In the genomic region with DNA sequence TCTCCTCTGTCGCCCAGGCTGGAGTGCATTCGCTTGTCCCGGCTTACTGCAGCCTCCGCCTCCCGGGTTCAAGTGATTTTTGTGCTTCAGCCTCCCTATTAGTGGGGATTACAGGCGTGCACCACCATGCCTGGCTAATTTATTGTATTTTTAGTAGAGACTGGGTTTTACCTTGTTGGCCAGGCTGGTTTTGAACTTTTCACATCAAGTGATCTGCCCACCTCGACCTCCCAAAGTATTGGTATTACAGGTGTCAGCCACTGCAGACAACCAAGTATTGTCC, we compare ENCODE assay signal across 8 cellular contexts. TPM values are rescaled to one million over a fixed set of nuclear protein-coding genes. Genes with fewer than 3 reads are reported as not detected.
DNase-seq lines count a peak whose midpoint lies in the region; ATAC-seq and TF ChIP-seq lines count a peak whose summit lies in the region.

No MANE protein-coding gene starts in this region.

- TF ChIP-seq POLR2A in suprapubic skin (IDR thresholded peaks at IDR 0.05) = no peak

- WGBS in suprapubic skin = 75% methylated on average over 7 of the region's 7 CpGs

- intact Hi-C loops in activated CD4-positive, alpha-beta T cell treated with anti-CD3 and anti-CD28 coated beads, Interleukin-2, amount 10 ng/mL, durations not matched to agents 24 days and 14 days (cut with micrococcal nuclease) = loop anchor here (2.0 to 5.0 kb wide), 2 partner anchors 101 to 459 kb away; a partner anchor contains a TSS
- intact Hi-C loops in left lung (cut with DNase I) = no loop called here

- peak overlapping the region; percentile 100 for H3K9ac ChIP-seq in adipocyte (ENCODE audit: low read length)

- H3K27ac ChIP-seq in left lung (peak overlapping the region; percentile 90 to 92), suprapubic skin (peak overlapping the region; percentile 96)

- peak overlapping the region; percentile 95 for H3K27ac Mint-ChIP-seq in activated CD4-positive, alpha-beta T cell treated with anti-CD3 and anti-CD28 coated beads, Interleukin-2, amount 10 ng/mL, durations not matched to agents 24 days and 14 days

- TF ChIP-seq EP300 in suprapubic skin (IDR thresholded peaks at IDR 0.05) = no peak

- no peaks in the 10 kb centered on the region for H3K27me3 Mint-ChIP-seq in activated CD4-positive, alpha-beta T cell treated with anti-CD3 and anti-CD28 coated beads, Interleukin-2, amount 10 ng/mL, durations not matched to agents 24 days and 14 days

- H3K9me3 Mint-ChIP-seq in activated CD4-positive, alpha-beta T cell treated with anti-CD3 and anti-CD28 coated beads, Interleukin-2, amount 10 ng/mL, durations not matched to agents 24 days and 14 days = no peaks in the 10 kb centered on the region

- H3K9me3 ChIP-seq in adipocyte (ENCODE audit: control insufficient read depth, low read length) (no peaks in the 10 kb centered on the region), left lung (no peaks in the 10 kb centered on the region), suprapubic skin (no peaks in the 10 kb centered on the region)

- no peaks in the 10 kb centered on the region for H3K27me3 ChIP-seq in adipocyte (replicated peaks; ENCODE audit: control insufficient read depth, insufficient read depth, low read length)
- H3K27me3 ChIP-seq in left lung = no peaks in the 10 kb centered on the region
- H3K27me3 ChIP-seq in suprapubic skin = no peaks in the 10 kb centered on the region

- peaks cover 25% of the 10 kb centered on the region for H3K4me1 ChIP-seq in adipocyte (ENCODE audit: control insufficient read depth, insufficient read depth, low read length)
- peaks cover 11 to 35% of the 10 kb centered on the region in 2 donors for H3K4me1 ChIP-seq in left lung
- peaks cover 31% of the 10 kb centered on the region for H3K4me1 ChIP-seq in suprapubic skin

- H3K36me3 Mint-ChIP-seq in activated CD4-positive, alpha-beta T cell treated with anti-CD3 and anti-CD28 coated beads, Interleukin-2, amount 10 ng/mL, durations not matched to agents 24 days and 14 days (ENCODE audit: low read depth) = peaks cover 59% of the 10 kb centered on the region

- peak overlapping the region; percentile 100 for H3K4me3 ChIP-seq in adipocyte (ENCODE audit: low read length)
- H3K4me3 ChIP-seq in left lung = peak overlapping the region; percentile 70 to 77
- peak overlapping the region; percentile 77 for H3K4me3 ChIP-seq in suprapubic skin

- H3K4me1 Mint-ChIP-seq in activated CD4-positive, alpha-beta T cell treated with anti-CD3 and anti-CD28 coated beads, Interleukin-2, amount 10 ng/mL, durations not matched to agents 24 days and 14 days = peaks cover 41% of the 10 kb centered on the region

- peaks cover 38% of the 10 kb centered on the region for H3K36me3 ChIP-seq in adipocyte (ENCODE audit: control insufficient read depth, insufficient read depth, low read length, severe bottlenecking)
- H3K36me3 ChIP-seq in left lung = peaks cover 0 to 49% of the 10 kb centered on the region in 2 donors
- H3K36me3 ChIP-seq in suprapubic skin = peaks cover 40% of the 10 kb centered on the region

- no peak for ATAC-seq in left lung
- ATAC-seq in GM21447 (IDR thresholded peaks at IDR 0.05; ENCODE audit: unreplicated experiment) = no peak

- no peak for TF ChIP-seq CTCF in left lung (IDR thresholded peaks at IDR 0.05)
- no peak for TF ChIP-seq CTCF in suprapubic skin (IDR thresholded peaks at IDR 0.05)

- H3K4me3 Mint-ChIP-seq in activated CD4-positive, alpha-beta T cell treated with anti-CD3 and anti-CD28 coated beads, Interleukin-2, amount 10 ng/mL, durations not matched to agents 24 days and 14 days = peak overlapping the region; percentile 91

- DNase-seq in activated CD4-positive, alpha-beta T cell treated with anti-CD3 and anti-CD28 coated beads, Interleukin-2, amount 10 ng/mL, durations not matched to agents 24 days and 14 days = no peak
- DNase-seq in activated CD4-positive, alpha-beta T cell treated with anti-CD3 and anti-CD28 coated beads, Interleukin-2, amount 50 U/mL, for 1 hour = no peak
- no peak for DNase-seq in adipocyte (ENCODE audit: low read depth)
- no peak for DNase-seq in left lung
- no peak for DNase-seq in suprapubic skin (ENCODE audit: low spot score in 2 of 2)
- no peak for DNase-seq in OCI-M1 (lab: John Stamatoyannopoulos, UW)
- DNase-seq in cortex of kidney (lab: John Stamatoyannopoulos, UW) = no peak

RNA-seq across cellular contexts. Expression of a gene that starts 1.1 kb away (rescaled TPM):
- total RNA-seq in activated CD4-positive, alpha-beta T cell treated with anti-CD3 and anti-CD28 coated beads, Interleukin-2, amount 10 ng/mL, durations not matched to agents 24 days and 14 days = 1,064 and 1,070 TPM in 2 replicates
- total RNA-seq in left lung (100 to 1,000 TPM; 703 to 736 TPM), suprapubic skin (1,000 to 10,000 TPM in 3 of 4 donors, 100 to 1,000 TPM in 1; 888 to 1,822 (median 1,618) TPM)

RNA-seq across cellular contexts. Expression of a gene that starts 1.5 kb away (rescaled TPM):
- 7.3 and 10.1 TPM in 2 replicates for total RNA-seq in activated CD4-positive, alpha-beta T cell treated with anti-CD3 and anti-CD28 coated beads, Interleukin-2, amount 10 ng/mL, durations not matched to agents 24 days and 14 days
- total RNA-seq in left lung (1 to 10 TPM; 9.2 to 9.7 TPM), suprapubic skin (10 to 100 TPM in 1 of 4 donors, 1 to 10 TPM in 3; 2.5 to 12.7 (median 5.9) TPM)

RNA-seq across cellular contexts. Expression of a gene that starts 35.4 kb away (rescaled TPM):
- 45.7 and 47.1 TPM in 2 replicates for total RNA-seq in activated CD4-positive, alpha-beta T cell treated with anti-CD3 and anti-CD28 coated beads, Interleukin-2, amount 10 ng/mL, durations not matched to agents 24 days and 14 days
- total RNA-seq in left lung (10 to 100 TPM; 19.8 to 29.1 TPM), suprapubic skin (10 to 100 TPM; 12.1 to 25.6 (median 17.6) TPM)
